Comparison of ENCODE assay signal across 1 cellular context in the genomic region with DNA sequence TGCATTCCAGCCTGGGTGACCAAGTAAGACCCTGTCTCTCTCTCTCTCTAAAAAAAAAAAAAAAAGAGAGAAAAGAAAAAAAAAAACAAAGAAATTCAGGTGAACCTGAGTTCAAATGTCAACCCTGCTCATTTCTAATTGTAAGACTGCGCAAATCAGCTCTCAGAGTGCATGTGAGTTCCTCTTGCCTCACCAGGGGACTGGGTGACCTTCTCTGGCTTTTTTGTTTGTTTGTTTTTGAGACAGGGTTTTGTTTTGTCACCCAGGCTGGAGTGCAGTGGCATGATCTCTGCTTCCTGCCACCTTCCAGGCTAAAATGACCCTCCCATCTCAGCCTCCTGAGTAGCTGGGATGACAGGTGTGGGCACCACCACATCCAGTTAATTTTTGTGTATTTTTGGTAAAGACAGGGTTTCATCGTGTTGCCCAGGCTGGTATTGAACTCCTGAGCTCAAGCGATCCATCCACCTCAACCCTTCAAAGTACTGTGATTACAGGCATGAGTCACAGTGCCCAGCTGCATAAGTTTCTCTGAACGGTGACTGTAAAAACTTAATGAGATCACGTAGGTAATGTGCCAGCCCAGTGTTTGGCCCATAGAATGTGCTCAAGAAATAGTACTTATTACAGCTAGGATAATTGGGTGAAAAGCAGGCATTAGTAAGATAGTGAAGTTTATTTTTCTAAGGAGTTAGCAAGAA.
TF ChIP-seq lines count a peak whose summit lies in the region.

No MANE protein-coding gene starts in this region.

TF ChIP-seq in HepG2, 621 proteins besides CTCF, POLR2A, EP300 and RAD21 (continued from another document):
- TF ChIP-seq PHF5A (CRISPR knock-in tag; IDR thresholded peaks at IDR 0.05; ENCODE audit: low read depth, unreplicated experiment) (no peak), TEAD3 (CRISPR knock-in tag; optimal IDR thresholded peaks at IDR 0.05; ENCODE audit: borderline replicate concordance) (no peak)
- TF ChIP-seq, protein P1, sequence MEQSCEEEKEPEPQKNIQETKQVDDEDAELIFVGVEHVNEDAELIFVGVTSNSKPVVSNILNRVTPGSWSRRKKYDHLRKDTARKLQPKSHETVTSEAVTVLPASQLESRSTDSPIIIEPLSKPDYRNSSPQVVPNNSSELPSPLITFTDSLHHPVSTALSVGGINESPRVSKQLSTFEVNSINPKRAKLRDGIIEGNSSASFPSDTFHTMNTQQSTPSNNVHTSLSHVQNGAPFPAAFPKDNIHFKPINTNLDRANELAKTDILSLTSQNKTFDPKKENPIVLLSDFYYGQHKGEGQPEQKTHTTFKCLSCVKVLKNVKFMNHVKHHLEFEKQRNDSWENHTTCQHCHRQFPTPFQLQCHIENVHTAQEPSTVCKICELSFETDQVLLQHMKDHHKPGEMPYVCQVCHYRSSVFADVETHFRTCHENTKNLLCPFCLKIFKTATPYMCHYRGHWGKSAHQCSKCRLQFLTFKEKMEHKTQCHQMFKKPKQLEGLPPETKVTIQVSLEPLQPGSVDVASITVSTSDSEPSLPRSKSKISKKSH (CRISPR knock-in tag; IDR thresholded peaks at IDR 0.05; ENCODE audit: borderline replicate concordance): no peak
